In the genomic region with DNA sequence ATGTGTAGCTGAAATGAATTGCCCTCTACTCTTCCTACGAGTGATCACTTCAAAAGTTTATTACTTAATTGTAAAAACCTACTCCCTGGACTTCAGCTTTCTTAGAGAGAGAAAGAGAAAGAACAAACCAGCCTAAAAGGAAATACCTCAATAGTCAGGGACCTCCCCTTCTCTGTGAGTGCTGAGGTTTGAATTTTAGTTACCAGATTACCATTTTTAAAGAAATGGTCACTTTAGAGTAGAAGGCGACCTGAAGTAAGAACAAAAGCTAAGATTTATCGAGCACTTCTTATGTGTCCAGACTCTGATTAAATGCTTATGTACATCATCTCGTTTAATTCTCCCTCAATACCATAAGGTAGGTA, we compare ENCODE assay signal across 1 cellular context.
TF ChIP-seq lines count a peak whose summit lies in the region.

No MANE protein-coding gene starts in this region.

TF ChIP-seq in GM23338, 12 proteins besides CTCF, POLR2A, EP300 and RAD21 (continued from another document):
- TF ChIP-seq, protein P1, sequence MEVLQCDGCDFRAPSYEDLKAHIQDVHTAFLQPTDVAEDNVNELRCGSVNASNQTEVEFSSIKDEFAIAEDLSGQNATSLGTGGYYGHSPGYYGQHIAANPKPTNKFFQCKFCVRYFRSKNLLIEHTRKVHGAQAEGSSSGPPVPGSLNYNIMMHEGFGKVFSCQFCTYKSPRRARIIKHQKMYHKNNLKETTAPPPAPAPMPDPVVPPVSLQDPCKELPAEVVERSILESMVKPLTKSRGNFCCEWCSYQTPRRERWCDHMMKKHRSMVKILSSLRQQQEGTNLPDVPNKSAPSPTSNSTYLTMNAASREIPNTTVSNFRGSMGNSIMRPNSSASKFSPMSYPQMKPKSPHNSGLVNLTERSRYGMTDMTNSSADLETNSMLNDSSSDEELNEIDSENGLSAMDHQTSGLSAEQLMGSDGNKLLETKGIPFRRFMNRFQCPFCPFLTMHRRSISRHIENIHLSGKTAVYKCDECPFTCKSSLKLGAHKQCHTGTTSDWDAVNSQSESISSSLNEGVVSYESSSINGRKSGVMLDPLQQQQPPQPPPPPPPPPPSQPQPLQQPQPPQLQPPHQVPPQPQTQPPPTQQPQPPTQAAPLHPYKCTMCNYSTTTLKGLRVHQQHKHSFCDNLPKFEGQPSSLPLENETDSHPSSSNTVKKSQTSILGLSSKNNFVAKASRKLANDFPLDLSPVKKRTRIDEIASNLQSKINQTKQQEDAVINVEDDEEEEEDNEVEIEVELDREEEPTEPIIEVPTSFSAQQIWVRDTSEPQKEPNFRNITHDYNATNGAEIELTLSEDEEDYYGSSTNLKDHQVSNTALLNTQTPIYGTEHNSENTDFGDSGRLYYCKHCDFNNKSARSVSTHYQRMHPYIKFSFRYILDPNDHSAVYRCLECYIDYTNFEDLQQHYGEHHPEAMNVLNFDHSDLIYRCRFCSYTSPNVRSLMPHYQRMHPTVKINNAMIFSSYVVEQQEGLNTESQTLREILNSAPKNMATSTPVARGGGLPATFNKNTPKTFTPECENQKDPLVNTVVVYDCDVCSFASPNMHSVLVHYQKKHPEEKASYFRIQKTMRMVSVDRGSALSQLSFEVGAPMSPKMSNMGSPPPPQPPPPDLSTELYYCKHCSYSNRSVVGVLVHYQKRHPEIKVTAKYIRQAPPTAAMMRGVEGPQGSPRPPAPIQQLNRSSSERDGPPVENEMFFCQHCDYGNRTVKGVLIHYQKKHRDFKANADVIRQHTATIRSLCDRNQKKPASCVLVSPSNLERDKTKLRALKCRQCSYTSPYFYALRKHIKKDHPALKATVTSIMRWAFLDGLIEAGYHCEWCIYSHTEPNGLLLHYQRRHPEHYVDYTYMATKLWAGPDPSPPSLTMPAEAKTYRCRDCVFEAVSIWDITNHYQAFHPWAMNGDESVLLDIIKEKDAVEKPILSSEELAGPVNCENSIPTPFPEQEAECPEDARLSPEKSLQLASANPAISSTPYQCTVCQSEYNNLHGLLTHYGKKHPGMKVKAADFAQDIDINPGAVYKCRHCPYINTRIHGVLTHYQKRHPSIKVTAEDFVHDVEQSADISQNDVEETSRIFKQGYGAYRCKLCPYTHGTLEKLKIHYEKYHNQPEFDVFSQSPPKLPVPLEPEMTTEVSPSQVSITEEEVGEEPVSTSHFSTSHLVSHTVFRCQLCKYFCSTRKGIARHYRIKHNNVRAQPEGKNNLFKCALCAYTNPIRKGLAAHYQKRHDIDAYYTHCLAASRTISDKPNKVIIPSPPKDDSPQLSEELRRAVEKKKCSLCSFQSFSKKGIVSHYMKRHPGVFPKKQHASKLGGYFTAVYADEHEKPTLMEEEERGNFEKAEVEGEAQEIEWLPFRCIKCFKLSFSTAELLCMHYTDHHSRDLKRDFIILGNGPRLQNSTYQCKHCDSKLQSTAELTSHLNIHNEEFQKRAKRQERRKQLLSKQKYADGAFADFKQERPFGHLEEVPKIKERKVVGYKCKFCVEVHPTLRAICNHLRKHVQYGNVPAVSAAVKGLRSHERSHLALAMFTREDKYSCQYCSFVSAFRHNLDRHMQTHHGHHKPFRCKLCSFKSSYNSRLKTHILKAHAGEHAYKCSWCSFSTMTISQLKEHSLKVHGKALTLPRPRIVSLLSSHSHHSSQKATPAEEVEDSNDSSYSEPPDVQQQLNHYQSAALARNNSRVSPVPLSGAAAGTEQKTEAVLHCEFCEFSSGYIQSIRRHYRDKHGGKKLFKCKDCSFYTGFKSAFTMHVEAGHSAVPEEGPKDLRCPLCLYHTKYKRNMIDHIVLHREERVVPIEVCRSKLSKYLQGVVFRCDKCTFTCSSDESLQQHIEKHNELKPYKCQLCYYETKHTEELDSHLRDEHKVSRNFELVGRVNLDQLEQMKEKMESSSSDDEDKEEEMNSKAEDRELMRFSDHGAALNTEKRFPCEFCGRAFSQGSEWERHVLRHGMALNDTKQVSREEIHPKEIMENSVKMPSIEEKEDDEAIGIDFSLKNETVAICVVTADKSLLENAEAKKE (CRISPR knock-in tag; IDR thresholded peaks at IDR 0.05): no peak
- TF ChIP-seq EZH2phosphoT487 (IDR thresholded peaks at IDR 0.05; ENCODE audit: unreplicated experiment): no peak
- TF ChIP-seq JUNB (IDR thresholded peaks at IDR 0.05; ENCODE audit: unreplicated experiment): no peak
- TF ChIP-seq STAT1 (IDR thresholded peaks at IDR 0.05; ENCODE audit: unreplicated experiment): no peak
